In genomic region chr16:50584033-50584722, GRCh38 we compare ENCODE assay signal across 11 cellular contexts. TPM values are rescaled to one million over a fixed set of nuclear protein-coding genes. Genes with fewer than 3 reads are reported as not detected.
DNase-seq lines count a peak whose midpoint lies in the region; ATAC-seq, FAIRE-seq and TF ChIP-seq lines count a peak whose summit lies in the region.
"Had no signal": no experiment of that assay in that cellular context is flagged by ENCODE, and none has a peak within 500 bp of the region (broad histone marks: within the 10 kb centered on the region; RNA-seq: fewer than 3 reads in every experiment).

No MANE protein-coding gene starts in this region.

- H4K5ac ChIP-seq in H1 (ENCODE audit: insufficient read length, low read depth, low read length): no peak overlapping the region

- ATAC-seq in HepG2 (no peak), right lobe of liver (no peak), HG03103 (IDR thresholded peaks at IDR 0.05; ENCODE audit: low read depth, unreplicated experiment) (peak; percentile 63), HG03280 (IDR thresholded peaks at IDR 0.05; ENCODE audit: unreplicated experiment) (no peak), HG03139 (IDR thresholded peaks at IDR 0.05; ENCODE audit: unreplicated experiment) (no peak)

- no peak overlapping the region for H2BK15ac ChIP-seq in H1 (ENCODE audit: low read length)

- POLR2A ChIA-PET in HepG2 (lab: Yijun Ruan, JAX) (interaction anchor here (1.4 kb wide), 1 partner anchor 36 kb away, joined by 3 read pairs; the partner anchor contains the start of gene NKD1), H1 (lab: Charles Lee; ENCODE audit: partially characterized antibody) (no interaction called here)

- no peak overlapping the region for H2BK12ac ChIP-seq in H1 (ENCODE audit: low read depth, low read length)

- TF ChIP-seq EP300 in HepG2 (IDR thresholded peaks at IDR 0.05; ENCODE audit: low read depth in 2 of 2, low read length in 2 of 2) (no peak), HepG2 (CRISPR knock-in tag; IDR thresholded peaks at IDR 0.05; ENCODE audit: borderline replicate concordance) (no peak), H1 (IDR thresholded peaks at IDR 0.05; ENCODE audit: borderline replicate concordance in 1 of 2, low read depth in 2 of 2, low read length in 2 of 2) (no peak)

- intact Hi-C loops in HepG2 (cut with micrococcal nuclease; ENCODE audit: unreplicated experiment) (no loop called here), right lobe of liver (cut with DNase I) (no loop called here)

- H3K4me1 ChIP-seq in HepG2 (ENCODE audit: insufficient read depth, low read length): peaks cover 59% of the 10 kb centered on the region
- no peaks in the 10 kb centered on the region for H3K4me1 ChIP-seq in right lobe of liver
- peaks cover 0 to 11% (median 5%) of the 10 kb centered on the region in 4 experiments; a peak in 4 of 7 replicates for H3K4me1 ChIP-seq in H1 (replicated peaks in 1 of 4; ENCODE audit: control insufficient read depth in 3 of 4, insufficient read depth in 4 of 4, low read length in 3 of 4)

- H3K18ac ChIP-seq in H1 (ENCODE audit: extremely low read depth, low read length): no peak overlapping the region

- no peaks in the 10 kb centered on the region; the same call in 1 of the 2 replicates for H3K79me1 ChIP-seq in H1 (ENCODE audit: low read depth, low read length)

- no peak overlapping the region for H2BK20ac ChIP-seq in H1 (ENCODE audit: low read length)

- no peak overlapping the region for H3K4me3 ChIP-seq in HepG2 (replicated peaks in 1 of 3; ENCODE audit: insufficient read depth in 1 of 3, low read depth in 2 of 3, low read length in 3 of 3)
- no peak overlapping the region for H3K4me3 ChIP-seq in right lobe of liver
- H3K4me3 ChIP-seq in H1 (ENCODE audit: extremely low read depth in 1 of 4, insufficient read depth in 2 of 4, low read depth in 3 of 4, low read length in 4 of 4): no peak overlapping the region

- no peak overlapping the region for H4K8ac ChIP-seq in H1 (ENCODE audit: extremely low read depth, insufficient read depth, low read length)

- peaks cover 97% of the 10 kb centered on the region for H4K20me1 ChIP-seq in HepG2 (ENCODE audit: insufficient read depth, low read length)
- H4K20me1 ChIP-seq in H1 (replicated peaks in 1 of 2; ENCODE audit: control insufficient read depth in 1 of 2, insufficient read depth in 2 of 2, low read length in 2 of 2): peaks cover 0 to 3% of the 10 kb centered on the region in 2 experiments

- H3K9ac ChIP-seq in HepG2 (ENCODE audit: insufficient read depth, low read depth, low read length) (no peak overlapping the region), H1 (replicated peaks in 1 of 4; ENCODE audit: extremely low read depth in 1 of 4, low read depth in 3 of 4, low read length in 3 of 4) (no peak overlapping the region)

- BruUV-seq in HepG2 (replicated peaks; lab: Mats Ljungman, UMichigan): TSS peak; percentile 4

- no peak overlapping the region for H3K27ac ChIP-seq in HepG2 (ENCODE audit: extremely low read length, insufficient read depth, low read length)
- H3K27ac ChIP-seq in right lobe of liver: no peak overlapping the region
- no peak overlapping the region for H3K27ac ChIP-seq in H1 (ENCODE audit: low read depth, low read length)

- WGBS in HepG2 (ENCODE audit: low lambda C conversion rate): 96% methylated on average over 6 of the region's 6 CpGs
- WGBS in right lobe of liver (ENCODE audit: insufficient coverage, low coverage, low lambda C conversion rate, missing lambda C conversion rate): 49% methylated on average over 4 of the region's 6 CpGs
- WGBS in H1 (ENCODE audit: extremely low coverage in 1 of 2, insufficient coverage in 1 of 2, insufficient read length in 1 of 2, insufficient replicate concordance in 2 of 2, low coverage in 1 of 2, low lambda C conversion rate in 2 of 2, missing lambda C conversion rate in 1 of 2), 2 experiments: 85% methylated on average over 6 of the region's 6 CpGs; no CpG with 5 or more reads in 1 of the 2 experiments

- CTCF ChIA-PET in HepG2 (lab: Yijun Ruan, JAX; ENCODE audit: low intra/inter-chr PET ratio, low total read pairs): no interaction called here
- CTCF ChIA-PET in H1 (lab: Charles Lee; ENCODE audit: partially characterized antibody): interaction anchor here (5.3 to 16.9 kb wide), 2 partner anchors 9 to 86 kb away, joined by 33 to 279 read pairs; no protein-coding TSS in a partner anchor

- H2BK120ac ChIP-seq in H1 (replicated peaks; ENCODE audit: low read depth, low read length): no peak overlapping the region

- H2AK5ac ChIP-seq in H1 (ENCODE audit: low read depth, low read length): no peak overlapping the region

- no peak overlapping the region for H2BK5ac ChIP-seq in H1 (ENCODE audit: low read depth, low read length)

- 0 out of 2 replicates have a peak, but pooled peaks cover 2% of the 10 kb centered on the region for H3K23me2 ChIP-seq in H1 (ENCODE audit: low read depth, low read length)

- no peak; a peak in 1 of 4 replicates for TF ChIP-seq POLR2A in HepG2 (IDR thresholded peaks at IDR 0.05; ENCODE audit: insufficient read depth in 1 of 2, low read depth in 2 of 2, low read length in 2 of 2)
- no peak for TF ChIP-seq POLR2A in right lobe of liver (IDR thresholded peaks at IDR 0.05)
- no peak for TF ChIP-seq POLR2A in H1 (IDR thresholded peaks at IDR 0.05; ENCODE audit: control extremely low read depth in 1 of 2, low read depth in 2 of 2, low read length in 2 of 2)

- H3K36me3 ChIP-seq in HepG2 (replicated peaks in 1 of 2; ENCODE audit: control insufficient read depth in 1 of 2, insufficient read depth in 2 of 2, low read length in 2 of 2): peaks cover 65 to 98% of the 10 kb centered on the region in 2 experiments
- no peaks in the 10 kb centered on the region for H3K36me3 ChIP-seq in right lobe of liver
- H3K36me3 ChIP-seq in H1 (ENCODE audit: control insufficient read depth in 2 of 4, insufficient read depth in 4 of 4, low read length in 3 of 4): no peaks in the 10 kb centered on the region

- H3K79me2 ChIP-seq in HepG2 (ENCODE audit: insufficient read depth, low read length) (peaks cover 95% of the 10 kb centered on the region), H1 (ENCODE audit: control insufficient read depth in 1 of 2, insufficient read depth in 2 of 2, low read length in 2 of 2) (no peaks in the 10 kb centered on the region)

- H3K27me3 ChIP-seq in HepG2 (ENCODE audit: control insufficient read depth in 1 of 2, insufficient read depth in 2 of 2, low read length in 2 of 2) (no peaks in the 10 kb centered on the region), right lobe of liver (no peaks in the 10 kb centered on the region), H1 (replicated peaks in 1 of 4; ENCODE audit: control insufficient read depth in 3 of 4, extremely low read depth in 1 of 4, insufficient read depth in 3 of 4, low read length in 3 of 4) (no peaks in the 10 kb centered on the region)

- FAIRE-seq in HepG2 (lab: Jason Lieb, UNC) (no peak), H1 (lab: Jason Lieb, UNC) (no peak)

- no peak overlapping the region for H3K56ac ChIP-seq in H1 (replicated peaks; ENCODE audit: insufficient read length, low read depth, low read length)

- H3K4me2 ChIP-seq in HepG2 (ENCODE audit: low read depth, low read length): no peak overlapping the region
- H3K4me2 ChIP-seq in H1 (ENCODE audit: insufficient read depth in 1 of 2, low read depth in 2 of 2, low read length in 2 of 2): no peak overlapping the region

- no peak for TF ChIP-seq RAD21 in HepG2 (CRISPR knock-in tag; IDR thresholded peaks at IDR 0.05)
- no peak for TF ChIP-seq RAD21 in H1 (IDR thresholded peaks at IDR 0.05 in 1 of 2, conservative IDR thresholded peaks at IDR 0.05 in 1 of 2; ENCODE audit: low read depth in 2 of 2, low read length in 2 of 2)

- no peak overlapping the region for H2AFZ ChIP-seq in HepG2 (ENCODE audit: low read length)
- H2AFZ ChIP-seq in H1 (ENCODE audit: low read length): no peak overlapping the region

- in situ Hi-C loops in HepG2 (cut with HindIII; ENCODE audit: extremely low pct_ligation_motif_present, low pct_unique_long_range_greater_than_20kb): no loop called here

- H3K14ac ChIP-seq in H1 (ENCODE audit: insufficient read length): no peak overlapping the region

- H4K91ac ChIP-seq in H1 (replicated peaks; ENCODE audit: insufficient read length, low read length): no peak overlapping the region

- no peak overlapping the region for H3K23ac ChIP-seq in H1 (ENCODE audit: insufficient read length)

- H3K9me3 ChIP-seq in HepG2 (ENCODE audit: low read length) (no peaks in the 10 kb centered on the region), right lobe of liver (no peaks in the 10 kb centered on the region), H1 (ENCODE audit: insufficient read depth in 2 of 2, low read depth in 1 of 2, low read length in 1 of 2) (no peaks in the 10 kb centered on the region)

- DNase-seq in HepG2 (ENCODE audit: low spot score): no peak
- no peak for DNase-seq in right lobe of liver
- DNase-seq in H1 (ENCODE audit: low read depth in 1 of 2, low spot score in 2 of 2): no peak
- DNase-seq in HT-29 (ENCODE audit: low spot score): no peak
- DNase-seq in DMS 273 treated with DMSO at 0.1 percent for 48 hours (lab: John Stamatoyannopoulos, UW): no peak
- DNase-seq: activated CD4-positive, alpha-beta memory T cell treated with anti-CD3 and anti-CD28 coated beads, Interleukin-2, amount 10 ng/mL, durations not matched to agents 7 days and 5 days; AML-193; NCI-H524 had no signal

- no peak overlapping the region for H3K4ac ChIP-seq in H1 (replicated peaks; ENCODE audit: insufficient read length, low read depth, low read length)

- TF ChIP-seq CTCF in HepG2 (CRISPR knock-in tag; IDR thresholded peaks at IDR 0.05) (no peak), right lobe of liver (IDR thresholded peaks at IDR 0.05) (no peak), H1 (IDR thresholded peaks at IDR 0.05; ENCODE audit: control extremely low read depth in 1 of 3, insufficient read depth in 1 of 3, low read depth in 1 of 3, low read length in 3 of 3) (no peak)

RNA-seq across cellular contexts. Expression of gene NKD1, which starts 36.0 kb away (rescaled TPM):
- total RNA-seq in HepG2 (2016; rRNA removed; fragmentation: Illumina TruSeq; extraction: Trizol): 59.0 and 70.4 TPM in 2 replicates
- total RNA-seq in HepG2 (2016; cell fraction: cytosol; rRNA removed; fragmentation: Illumina TruSeq; extraction: Trizol; ENCODE audit: low read depth): 19.9 and 25.5 TPM in 2 replicates
- total RNA-seq in HepG2 (2016; cell fraction: insoluble cytoplasmic fraction; rRNA removed; fragmentation: Illumina TruSeq; extraction: Trizol): 50.0 and 70.7 TPM in 2 replicates
- 136 and 148 TPM in 2 replicates for total RNA-seq in HepG2 (2016; cell fraction: membrane; rRNA removed; fragmentation: Illumina TruSeq; extraction: Trizol)
- 61.9 and 70.6 TPM in 2 replicates for total RNA-seq in HepG2 (2016; cell fraction: nucleus; rRNA removed; fragmentation: Illumina TruSeq; extraction: Trizol)
- polyA plus RNA-seq in HepG2 (2011; rRNA removed): 86.1 and 121 TPM in 2 replicates
- polyA plus RNA-seq in HepG2 (2011; cell fraction: cytosol; rRNA removed): 22.3 and 49.7 TPM in 2 replicates
- 150 and 275 TPM in 2 replicates for polyA plus RNA-seq in HepG2 (2011; cell fraction: nucleus; rRNA removed)
- polyA plus RNA-seq in HepG2 (2012): 58.7 and 76.3 TPM in 2 replicates
- polyA plus RNA-seq in HepG2 (2016; cell fraction: cytosol; fragmentation: Illumina TruSeq; extraction: Trizol; ENCODE audit: low read depth): 106 and 127 TPM in 2 replicates
- 95.8 and 124 TPM in 2 replicates for polyA plus RNA-seq in HepG2 (2016; cell fraction: insoluble cytoplasmic fraction; fragmentation: Illumina TruSeq; extraction: Trizol; ENCODE audit: low read depth)
- polyA plus RNA-seq in HepG2 (2016; cell fraction: membrane; fragmentation: Illumina TruSeq; extraction: Trizol; ENCODE audit: low read depth): 156 and 170 TPM in 2 replicates
- 155 and 169 TPM in 2 replicates for polyA plus RNA-seq in HepG2 (2016; cell fraction: nucleus; fragmentation: Illumina TruSeq; extraction: Trizol; ENCODE audit: insufficient read depth, low read depth)
- 0.02 and 110 TPM in 2 replicates for polyA minus RNA-seq in HepG2 (2011; rRNA and poly(A)+ RNA removed; ENCODE audit: low replicate concordance)
- polyA minus RNA-seq in HepG2 (2011; cell fraction: cytosol; rRNA and poly(A)+ RNA removed): 14.3 and 28.8 TPM in 2 replicates
- 43.1 and 57.6 TPM in 2 replicates for polyA minus RNA-seq in HepG2 (2011; cell fraction: nucleus; rRNA and poly(A)+ RNA removed)
- total RNA-seq in right lobe of liver: 1 to 10 TPM in 5 of 6 experiments, under 1 TPM in 1; 0.69 to 2.6 (median 2.1) TPM
- total RNA-seq in H1 (2021; fragmentation: NEBNext Ultra II Directional; extraction: Animal tissue kit (Norgen Biotek cat#: 25700)): 3.1 and 4.5 TPM in 2 replicates
- 0.64 and 0.70 TPM in 2 replicates for polyA plus RNA-seq in H1 (2011; rRNA removed)
- 0.69 TPM for polyA plus RNA-seq in H1 (2011; cell fraction: cytosol; rRNA removed)
- 1.6 TPM for polyA plus RNA-seq in H1 (2011; cell fraction: nucleus; rRNA removed)
- polyA plus RNA-seq in H1 (2012, experiment 1 of 2): 1.0 to 1.8 TPM (median 1.3 TPM) in 4 replicates
- 0.35 TPM for polyA plus RNA-seq in H1 (2012, experiment 2 of 2)
- polyA plus RNA-seq in H1 (2013, experiment 1 of 2): 0.69 TPM
- 0.81 TPM for polyA plus RNA-seq in H1 (2013, experiment 2 of 2)
- 0.88 and 2.9 TPM in 2 replicates for polyA minus RNA-seq in H1 (2011; rRNA and poly(A)+ RNA removed)
- 0.59 TPM for polyA minus RNA-seq in H1 (2011; cell fraction: cytosol; rRNA and poly(A)+ RNA removed)
- polyA minus RNA-seq in H1 (2011; cell fraction: nucleus; rRNA and poly(A)+ RNA removed): 0.80 TPM
- total RNA-seq in HT-29 (2014; rRNA removed; shearing (Covaris generic)): 0.10 and 0.13 TPM in 2 replicates

Comparison
In these comparisons a context has a peak if more than half of its experiments do, and no peak if none do; other contexts are left out.
1. Of the 41 proteins assayed by ChIP-seq in both HepG2 and H1: peak only in HepG2: none; only in H1: none; in both: KDM1A; in neither: 40.